In genomic region chr3:71065764-71066013, GRCh38 we compare ENCODE assay signal across 9 cellular contexts.
DNase-seq lines count a peak whose midpoint lies in the region; ATAC-seq and TF ChIP-seq lines count a peak whose summit lies in the region.
"Had no signal": no experiment of that assay in that cellular context is flagged by ENCODE, and none has a peak within 500 bp of the region (broad histone marks: within the 10 kb centered on the region; RNA-seq: fewer than 3 reads in every experiment).

No MANE protein-coding gene starts in this region.

- no peaks in the 10 kb centered on the region for H3K36me3 ChIP-seq in iPS-15b (ENCODE audit: control insufficient read depth, insufficient read depth, low read length)
- H3K36me3 ChIP-seq in smooth muscle cell (ENCODE audit: low read depth) = no peaks in the 10 kb centered on the region

- ATAC-seq in GM21381 (IDR thresholded peaks at IDR 0.05; ENCODE audit: unreplicated experiment) (no peak), GM18868 (IDR thresholded peaks at IDR 0.05; ENCODE audit: unreplicated experiment) (no peak)

- H4K20me1 ChIP-seq in smooth muscle cell (ENCODE audit: low read depth) = peaks cover 73% of the 10 kb centered on the region

- peak overlapping the region; percentile 98 for H3K4me2 ChIP-seq in smooth muscle cell

- H3K4me3 Mint-ChIP-seq in activated CD4-positive, alpha-beta memory T cell treated with anti-CD3 and anti-CD28 coated beads for 36 hours = peak overlapping the region; percentile 83

- H3F3A ChIP-seq in smooth muscle cell (ENCODE audit: low read depth) = no peaks in the 10 kb centered on the region

- POLR2A ChIA-PET in activated CD4-positive, alpha-beta memory T cell treated with anti-CD3 and anti-CD28 coated beads for 36 hours (lab: Charles Lee) = interaction anchor here (0.9 to 6.9 kb wide), 7 partner anchors 9 to 517 kb away, joined by 3 to 35 read pairs (median 7); partner anchors contain the start of gene FOXP1

- H3K9ac ChIP-seq in iPS-15b (ENCODE audit: low read depth, low read length) = peak overlapping the region; percentile 3
- peak overlapping the region; percentile 78 for H3K9ac ChIP-seq in smooth muscle cell (ENCODE audit: low read depth)

- H3K4me3 ChIP-seq in iPS-15b (ENCODE audit: low read depth, low read length) (peak overlapping the region; percentile 76), smooth muscle cell (peak overlapping the region; percentile 80)

- WGBS in smooth muscle cell (ENCODE audit: low lambda C conversion rate) = 14% methylated on average over 4 of the region's 4 CpGs

- H3K27me3 ChIP-seq in iPS-15b (ENCODE audit: control insufficient read depth, insufficient read depth, low read length) (no peaks in the 10 kb centered on the region), smooth muscle cell (ENCODE audit: low read depth) (no peaks in the 10 kb centered on the region)

- H3K27ac Mint-ChIP-seq in activated CD4-positive, alpha-beta memory T cell treated with anti-CD3 and anti-CD28 coated beads for 36 hours = peak overlapping the region; percentile 96

- H3K36me3 Mint-ChIP-seq in activated CD4-positive, alpha-beta memory T cell treated with anti-CD3 and anti-CD28 coated beads for 36 hours = peaks cover 1% of the 10 kb centered on the region

- no peak for TF ChIP-seq CTCF in smooth muscle cell (IDR thresholded peaks at IDR 0.05; ENCODE audit: borderline replicate concordance, insufficient read depth, poor library complexity, severe bottlenecking)

- CTCF ChIA-PET in activated CD4-positive, alpha-beta memory T cell treated with anti-CD3 and anti-CD28 coated beads for 36 hours (lab: Charles Lee) = interaction anchor here (1.3 kb wide), 1 partner anchor 15 kb away, joined by 3 read pairs; no protein-coding TSS in a partner anchor

- H3K79me2 ChIP-seq in smooth muscle cell (ENCODE audit: low read depth) = peaks cover 40% of the 10 kb centered on the region

- DNase-seq in HT1080 (ENCODE audit: low read depth) (peak; percentile 17), smooth muscle cell (lab: John Stamatoyannopoulos, UW; ENCODE audit: unreplicated experiment) (no peak), germinal center (ENCODE audit: low spot score) (no peak), Ammon's horn (ENCODE audit: low spot score) (no peak)
- no peak for DNase-seq in activated CD4-positive, alpha-beta memory T cell treated with anti-CD3 and anti-CD28 coated beads for 36 hours
- DNase-seq: NCI-H187 had no signal

- H3K27me3 Mint-ChIP-seq in activated CD4-positive, alpha-beta memory T cell treated with anti-CD3 and anti-CD28 coated beads for 36 hours = no peaks in the 10 kb centered on the region

- H3K4me1 Mint-ChIP-seq in activated CD4-positive, alpha-beta memory T cell treated with anti-CD3 and anti-CD28 coated beads for 36 hours (ENCODE audit: low read depth) = peaks cover 64% of the 10 kb centered on the region

- H3K27ac ChIP-seq in smooth muscle cell (ENCODE audit: low read depth) = peak overlapping the region; percentile 48

- no peak overlapping the region for H2AFZ ChIP-seq in smooth muscle cell (ENCODE audit: low read depth)

- no peaks in the 10 kb centered on the region for H3K9me3 ChIP-seq in iPS-15b (ENCODE audit: control insufficient read depth, insufficient read depth, low read length)
- H3K9me3 ChIP-seq in smooth muscle cell (replicated peaks; ENCODE audit: low read depth) = no peaks in the 10 kb centered on the region

- no peaks in the 10 kb centered on the region for H3K9me3 Mint-ChIP-seq in activated CD4-positive, alpha-beta memory T cell treated with anti-CD3 and anti-CD28 coated beads for 36 hours

- intact Hi-C loops in activated CD4-positive, alpha-beta memory T cell treated with anti-CD3 and anti-CD28 coated beads for 36 hours (cut with micrococcal nuclease) = loop anchor here (1.0 to 10.0 kb wide), 4 partner anchors 8 to 1861 kb away; no protein-coding TSS in a partner anchor

- H3K4me1 ChIP-seq in iPS-15b (ENCODE audit: control insufficient read depth, insufficient read depth, low read length) (peaks cover 61% of the 10 kb centered on the region), smooth muscle cell (ENCODE audit: low read depth) (peaks cover 48% of the 10 kb centered on the region)
